ENCODE assay signal across 1 cellular context in the genomic region with DNA sequence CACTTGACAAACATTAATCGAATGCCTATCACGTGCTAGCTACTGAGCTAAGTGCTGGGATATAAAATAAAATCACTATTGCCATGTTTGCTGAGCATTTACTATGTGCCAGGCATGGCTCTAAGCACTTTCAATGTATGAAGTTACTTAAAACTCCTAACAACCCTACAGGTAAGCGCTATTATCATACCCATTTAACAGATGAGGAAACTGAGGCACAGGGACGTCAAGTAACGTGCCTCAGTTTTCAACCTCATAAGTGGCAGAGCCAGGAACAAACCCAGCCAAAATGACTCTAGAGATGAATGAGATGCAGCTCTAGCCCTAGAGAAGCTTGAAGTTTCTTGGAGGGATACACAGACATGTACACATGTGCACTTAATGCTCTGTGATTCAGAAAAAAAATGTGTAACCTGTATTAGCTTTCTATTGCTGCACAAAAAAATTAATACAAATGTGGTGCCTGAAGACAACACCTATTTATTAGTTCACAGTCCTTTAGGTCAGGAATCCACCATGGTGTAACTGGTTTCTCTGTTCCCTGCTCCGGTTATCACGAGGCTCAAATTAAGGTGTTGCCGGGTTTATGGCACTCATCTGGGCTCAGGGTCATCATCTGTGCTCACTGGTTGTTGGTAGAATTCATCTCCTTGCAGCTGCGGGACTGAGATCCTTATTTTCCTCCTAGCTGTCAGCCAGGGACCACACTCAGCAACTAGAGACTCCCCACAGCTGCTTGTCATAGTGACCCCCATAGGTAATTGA.
TF ChIP-seq lines count a peak whose summit lies in the region.

No MANE protein-coding gene starts in this region.

TF ChIP-seq in K562, 482 proteins besides CTCF, POLR2A, EP300 and RAD21 (continued from another document):
- TF ChIP-seq, protein P1, sequence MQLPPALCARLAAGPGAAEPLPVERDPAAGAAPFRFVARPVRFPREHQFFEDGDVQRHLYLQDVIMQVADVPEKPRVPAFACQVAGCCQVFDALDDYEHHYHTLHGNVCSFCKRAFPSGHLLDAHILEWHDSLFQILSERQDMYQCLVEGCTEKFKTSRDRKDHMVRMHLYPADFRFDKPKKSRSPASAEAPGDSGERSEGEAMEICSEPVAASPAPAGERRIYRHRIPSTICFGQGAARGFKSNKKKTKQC (CRISPR knock-in tag; IDR thresholded peaks at IDR 0.05), result no peak
- TF ChIP-seq, protein P2, sequence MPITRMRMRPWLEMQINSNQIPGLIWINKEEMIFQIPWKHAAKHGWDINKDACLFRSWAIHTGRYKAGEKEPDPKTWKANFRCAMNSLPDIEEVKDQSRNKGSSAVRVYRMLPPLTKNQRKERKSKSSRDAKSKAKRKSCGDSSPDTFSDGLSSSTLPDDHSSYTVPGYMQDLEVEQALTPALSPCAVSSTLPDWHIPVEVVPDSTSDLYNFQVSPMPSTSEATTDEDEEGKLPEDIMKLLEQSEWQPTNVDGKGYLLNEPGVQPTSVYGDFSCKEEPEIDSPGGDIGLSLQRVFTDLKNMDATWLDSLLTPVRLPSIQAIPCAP (CRISPR knock-in tag; IDR thresholded peaks at IDR 0.05; ENCODE audit: borderline replicate concordance), result no peak
- TF ChIP-seq, protein P3, sequence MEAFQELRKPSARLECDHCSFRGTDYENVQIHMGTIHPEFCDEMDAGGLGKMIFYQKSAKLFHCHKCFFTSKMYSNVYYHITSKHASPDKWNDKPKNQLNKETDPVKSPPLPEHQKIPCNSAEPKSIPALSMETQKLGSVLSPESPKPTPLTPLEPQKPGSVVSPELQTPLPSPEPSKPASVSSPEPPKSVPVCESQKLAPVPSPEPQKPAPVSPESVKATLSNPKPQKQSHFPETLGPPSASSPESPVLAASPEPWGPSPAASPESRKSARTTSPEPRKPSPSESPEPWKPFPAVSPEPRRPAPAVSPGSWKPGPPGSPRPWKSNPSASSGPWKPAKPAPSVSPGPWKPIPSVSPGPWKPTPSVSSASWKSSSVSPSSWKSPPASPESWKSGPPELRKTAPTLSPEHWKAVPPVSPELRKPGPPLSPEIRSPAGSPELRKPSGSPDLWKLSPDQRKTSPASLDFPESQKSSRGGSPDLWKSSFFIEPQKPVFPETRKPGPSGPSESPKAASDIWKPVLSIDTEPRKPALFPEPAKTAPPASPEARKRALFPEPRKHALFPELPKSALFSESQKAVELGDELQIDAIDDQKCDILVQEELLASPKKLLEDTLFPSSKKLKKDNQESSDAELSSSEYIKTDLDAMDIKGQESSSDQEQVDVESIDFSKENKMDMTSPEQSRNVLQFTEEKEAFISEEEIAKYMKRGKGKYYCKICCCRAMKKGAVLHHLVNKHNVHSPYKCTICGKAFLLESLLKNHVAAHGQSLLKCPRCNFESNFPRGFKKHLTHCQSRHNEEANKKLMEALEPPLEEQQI (IDR thresholded peaks at IDR 0.05), result no peak
- TF ChIP-seq MTA3 (IDR thresholded peaks at IDR 0.05; ENCODE audit: borderline replicate concordance), result no peak
- no peak for TF ChIP-seq SIN3B (IDR thresholded peaks at IDR 0.05; ENCODE audit: low read depth)
- TF ChIP-seq, protein P4, sequence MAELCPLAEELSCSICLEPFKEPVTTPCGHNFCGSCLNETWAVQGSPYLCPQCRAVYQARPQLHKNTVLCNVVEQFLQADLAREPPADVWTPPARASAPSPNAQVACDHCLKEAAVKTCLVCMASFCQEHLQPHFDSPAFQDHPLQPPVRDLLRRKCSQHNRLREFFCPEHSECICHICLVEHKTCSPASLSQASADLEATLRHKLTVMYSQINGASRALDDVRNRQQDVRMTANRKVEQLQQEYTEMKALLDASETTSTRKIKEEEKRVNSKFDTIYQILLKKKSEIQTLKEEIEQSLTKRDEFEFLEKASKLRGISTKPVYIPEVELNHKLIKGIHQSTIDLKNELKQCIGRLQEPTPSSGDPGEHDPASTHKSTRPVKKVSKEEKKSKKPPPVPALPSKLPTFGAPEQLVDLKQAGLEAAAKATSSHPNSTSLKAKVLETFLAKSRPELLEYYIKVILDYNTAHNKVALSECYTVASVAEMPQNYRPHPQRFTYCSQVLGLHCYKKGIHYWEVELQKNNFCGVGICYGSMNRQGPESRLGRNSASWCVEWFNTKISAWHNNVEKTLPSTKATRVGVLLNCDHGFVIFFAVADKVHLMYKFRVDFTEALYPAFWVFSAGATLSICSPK (IDR thresholded peaks at IDR 0.05; ENCODE audit: borderline replicate concordance), result no peak
- TF ChIP-seq, protein P5, sequence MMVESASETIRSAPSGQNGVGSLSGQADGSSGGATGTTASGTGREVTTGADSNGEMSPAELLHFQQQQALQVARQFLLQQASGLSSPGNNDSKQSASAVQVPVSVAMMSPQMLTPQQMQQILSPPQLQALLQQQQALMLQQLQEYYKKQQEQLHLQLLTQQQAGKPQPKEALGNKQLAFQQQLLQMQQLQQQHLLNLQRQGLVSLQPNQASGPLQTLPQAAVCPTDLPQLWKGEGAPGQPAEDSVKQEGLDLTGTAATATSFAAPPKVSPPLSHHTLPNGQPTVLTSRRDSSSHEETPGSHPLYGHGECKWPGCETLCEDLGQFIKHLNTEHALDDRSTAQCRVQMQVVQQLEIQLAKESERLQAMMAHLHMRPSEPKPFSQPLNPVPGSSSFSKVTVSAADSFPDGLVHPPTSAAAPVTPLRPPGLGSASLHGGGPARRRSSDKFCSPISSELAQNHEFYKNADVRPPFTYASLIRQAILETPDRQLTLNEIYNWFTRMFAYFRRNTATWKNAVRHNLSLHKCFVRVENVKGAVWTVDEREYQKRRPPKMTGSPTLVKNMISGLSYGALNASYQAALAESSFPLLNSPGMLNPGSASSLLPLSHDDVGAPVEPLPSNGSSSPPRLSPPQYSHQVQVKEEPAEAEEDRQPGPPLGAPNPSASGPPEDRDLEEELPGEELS (CRISPR knock-in tag; IDR thresholded peaks at IDR 0.05; ENCODE audit: borderline replicate concordance), result no peak
- no peak for TF ChIP-seq CEBPB (tag; IDR thresholded peaks at IDR 0.05)
- no peak for TF ChIP-seq ZNF224 (CRISPR knock-in tag; IDR thresholded peaks at IDR 0.05)
- TF ChIP-seq SMC3 (conservative IDR thresholded peaks at IDR 0.05; ENCODE audit: insufficient read depth, low read depth, low read length), result no peak
- no peak for TF ChIP-seq PHF8 (IDR thresholded peaks at IDR 0.05; ENCODE audit: borderline replicate concordance, low read length)
- TF ChIP-seq ZNF76 (CRISPR knock-in tag; IDR thresholded peaks at IDR 0.05; ENCODE audit: borderline replicate concordance), result no peak
- TF ChIP-seq BDP1 (IDR thresholded peaks at IDR 0.05; ENCODE audit: insufficient read depth, insufficient read length), result no peak
- TF ChIP-seq, protein P6, sequence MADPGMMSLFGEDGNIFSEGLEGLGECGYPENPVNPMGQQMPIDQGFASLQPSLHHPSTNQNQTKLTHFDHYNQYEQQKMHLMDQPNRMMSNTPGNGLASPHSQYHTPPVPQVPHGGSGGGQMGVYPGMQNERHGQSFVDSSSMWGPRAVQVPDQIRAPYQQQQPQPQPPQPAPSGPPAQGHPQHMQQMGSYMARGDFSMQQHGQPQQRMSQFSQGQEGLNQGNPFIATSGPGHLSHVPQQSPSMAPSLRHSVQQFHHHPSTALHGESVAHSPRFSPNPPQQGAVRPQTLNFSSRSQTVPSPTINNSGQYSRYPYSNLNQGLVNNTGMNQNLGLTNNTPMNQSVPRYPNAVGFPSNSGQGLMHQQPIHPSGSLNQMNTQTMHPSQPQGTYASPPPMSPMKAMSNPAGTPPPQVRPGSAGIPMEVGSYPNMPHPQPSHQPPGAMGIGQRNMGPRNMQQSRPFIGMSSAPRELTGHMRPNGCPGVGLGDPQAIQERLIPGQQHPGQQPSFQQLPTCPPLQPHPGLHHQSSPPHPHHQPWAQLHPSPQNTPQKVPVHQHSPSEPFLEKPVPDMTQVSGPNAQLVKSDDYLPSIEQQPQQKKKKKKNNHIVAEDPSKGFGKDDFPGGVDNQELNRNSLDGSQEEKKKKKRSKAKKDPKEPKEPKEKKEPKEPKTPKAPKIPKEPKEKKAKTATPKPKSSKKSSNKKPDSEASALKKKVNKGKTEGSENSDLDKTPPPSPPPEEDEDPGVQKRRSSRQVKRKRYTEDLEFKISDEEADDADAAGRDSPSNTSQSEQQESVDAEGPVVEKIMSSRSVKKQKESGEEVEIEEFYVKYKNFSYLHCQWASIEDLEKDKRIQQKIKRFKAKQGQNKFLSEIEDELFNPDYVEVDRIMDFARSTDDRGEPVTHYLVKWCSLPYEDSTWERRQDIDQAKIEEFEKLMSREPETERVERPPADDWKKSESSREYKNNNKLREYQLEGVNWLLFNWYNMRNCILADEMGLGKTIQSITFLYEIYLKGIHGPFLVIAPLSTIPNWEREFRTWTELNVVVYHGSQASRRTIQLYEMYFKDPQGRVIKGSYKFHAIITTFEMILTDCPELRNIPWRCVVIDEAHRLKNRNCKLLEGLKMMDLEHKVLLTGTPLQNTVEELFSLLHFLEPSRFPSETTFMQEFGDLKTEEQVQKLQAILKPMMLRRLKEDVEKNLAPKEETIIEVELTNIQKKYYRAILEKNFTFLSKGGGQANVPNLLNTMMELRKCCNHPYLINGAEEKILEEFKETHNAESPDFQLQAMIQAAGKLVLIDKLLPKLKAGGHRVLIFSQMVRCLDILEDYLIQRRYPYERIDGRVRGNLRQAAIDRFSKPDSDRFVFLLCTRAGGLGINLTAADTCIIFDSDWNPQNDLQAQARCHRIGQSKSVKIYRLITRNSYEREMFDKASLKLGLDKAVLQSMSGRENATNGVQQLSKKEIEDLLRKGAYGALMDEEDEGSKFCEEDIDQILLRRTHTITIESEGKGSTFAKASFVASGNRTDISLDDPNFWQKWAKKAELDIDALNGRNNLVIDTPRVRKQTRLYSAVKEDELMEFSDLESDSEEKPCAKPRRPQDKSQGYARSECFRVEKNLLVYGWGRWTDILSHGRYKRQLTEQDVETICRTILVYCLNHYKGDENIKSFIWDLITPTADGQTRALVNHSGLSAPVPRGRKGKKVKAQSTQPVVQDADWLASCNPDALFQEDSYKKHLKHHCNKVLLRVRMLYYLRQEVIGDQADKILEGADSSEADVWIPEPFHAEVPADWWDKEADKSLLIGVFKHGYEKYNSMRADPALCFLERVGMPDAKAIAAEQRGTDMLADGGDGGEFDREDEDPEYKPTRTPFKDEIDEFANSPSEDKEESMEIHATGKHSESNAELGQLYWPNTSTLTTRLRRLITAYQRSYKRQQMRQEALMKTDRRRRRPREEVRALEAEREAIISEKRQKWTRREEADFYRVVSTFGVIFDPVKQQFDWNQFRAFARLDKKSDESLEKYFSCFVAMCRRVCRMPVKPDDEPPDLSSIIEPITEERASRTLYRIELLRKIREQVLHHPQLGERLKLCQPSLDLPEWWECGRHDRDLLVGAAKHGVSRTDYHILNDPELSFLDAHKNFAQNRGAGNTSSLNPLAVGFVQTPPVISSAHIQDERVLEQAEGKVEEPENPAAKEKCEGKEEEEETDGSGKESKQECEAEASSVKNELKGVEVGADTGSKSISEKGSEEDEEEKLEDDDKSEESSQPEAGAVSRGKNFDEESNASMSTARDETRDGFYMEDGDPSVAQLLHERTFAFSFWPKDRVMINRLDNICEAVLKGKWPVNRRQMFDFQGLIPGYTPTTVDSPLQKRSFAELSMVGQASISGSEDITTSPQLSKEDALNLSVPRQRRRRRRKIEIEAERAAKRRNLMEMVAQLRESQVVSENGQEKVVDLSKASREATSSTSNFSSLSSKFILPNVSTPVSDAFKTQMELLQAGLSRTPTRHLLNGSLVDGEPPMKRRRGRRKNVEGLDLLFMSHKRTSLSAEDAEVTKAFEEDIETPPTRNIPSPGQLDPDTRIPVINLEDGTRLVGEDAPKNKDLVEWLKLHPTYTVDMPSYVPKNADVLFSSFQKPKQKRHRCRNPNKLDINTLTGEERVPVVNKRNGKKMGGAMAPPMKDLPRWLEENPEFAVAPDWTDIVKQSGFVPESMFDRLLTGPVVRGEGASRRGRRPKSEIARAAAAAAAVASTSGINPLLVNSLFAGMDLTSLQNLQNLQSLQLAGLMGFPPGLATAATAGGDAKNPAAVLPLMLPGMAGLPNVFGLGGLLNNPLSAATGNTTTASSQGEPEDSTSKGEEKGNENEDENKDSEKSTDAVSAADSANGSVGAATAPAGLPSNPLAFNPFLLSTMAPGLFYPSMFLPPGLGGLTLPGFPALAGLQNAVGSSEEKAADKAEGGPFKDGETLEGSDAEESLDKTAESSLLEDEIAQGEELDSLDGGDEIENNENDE (IDR thresholded peaks at IDR 0.05; ENCODE audit: low read depth, low read length), result no peak
- TF ChIP-seq ZNF696 (CRISPR knock-in tag; conservative IDR thresholded peaks at IDR 0.05), result no peak
- TF ChIP-seq, protein P7, sequence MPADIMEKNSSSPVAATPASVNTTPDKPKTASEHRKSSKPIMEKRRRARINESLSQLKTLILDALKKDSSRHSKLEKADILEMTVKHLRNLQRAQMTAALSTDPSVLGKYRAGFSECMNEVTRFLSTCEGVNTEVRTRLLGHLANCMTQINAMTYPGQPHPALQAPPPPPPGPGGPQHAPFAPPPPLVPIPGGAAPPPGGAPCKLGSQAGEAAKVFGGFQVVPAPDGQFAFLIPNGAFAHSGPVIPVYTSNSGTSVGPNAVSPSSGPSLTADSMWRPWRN (IDR thresholded peaks at IDR 0.05; ENCODE audit: low read depth), result no peak
- peak; percentile 69; the same call in 1 of the 2 replicates for TF ChIP-seq BCOR (IDR thresholded peaks at IDR 0.05)
- TF ChIP-seq, protein P8, sequence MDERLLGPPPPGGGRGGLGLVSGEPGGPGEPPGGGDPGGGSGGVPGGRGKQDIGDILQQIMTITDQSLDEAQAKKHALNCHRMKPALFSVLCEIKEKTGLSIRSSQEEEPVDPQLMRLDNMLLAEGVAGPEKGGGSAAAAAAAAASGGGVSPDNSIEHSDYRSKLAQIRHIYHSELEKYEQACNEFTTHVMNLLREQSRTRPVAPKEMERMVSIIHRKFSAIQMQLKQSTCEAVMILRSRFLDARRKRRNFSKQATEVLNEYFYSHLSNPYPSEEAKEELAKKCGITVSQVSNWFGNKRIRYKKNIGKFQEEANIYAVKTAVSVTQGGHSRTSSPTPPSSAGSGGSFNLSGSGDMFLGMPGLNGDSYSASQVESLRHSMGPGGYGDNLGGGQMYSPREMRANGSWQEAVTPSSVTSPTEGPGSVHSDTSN (CRISPR knock-in tag; IDR thresholded peaks at IDR 0.05; ENCODE audit: low read depth), result no peak
- TF ChIP-seq, protein P8 (tag; conservative IDR thresholded peaks at IDR 0.05; ENCODE audit: low read depth), result no peak
- no peak for TF ChIP-seq ELF2 (CRISPR knock-in tag; IDR thresholded peaks at IDR 0.05)
- no peak for TF ChIP-seq ZNF239 (CRISPR knock-in tag; IDR thresholded peaks at IDR 0.05)
- TF ChIP-seq RCOR1 (IDR thresholded peaks at IDR 0.05; ENCODE audit: borderline replicate concordance in 1 of 2, low read depth in 2 of 2, low read length in 2 of 2), result 0 out of 4 replicates have a peak, but pooled peaks of 1 of the 2 experiments have one; percentile 40
- TF ChIP-seq XRCC3 (IDR thresholded peaks at IDR 0.05), result no peak
- TF ChIP-seq KDM1A (IDR thresholded peaks at IDR 0.05), result 0 out of 4 replicates have a peak, but pooled peaks of 1 of the 2 experiments have one; percentile 26
